ENCODE assay signal across 18 cellular contexts in genomic region chr4:39818646-39819045, GRCh38.
DNase-seq lines count a peak whose midpoint lies in the region; ATAC-seq and TF ChIP-seq lines count a peak whose summit lies in the region.
"Had no signal": no experiment of that assay in that cellular context is flagged by ENCODE, and none has a peak within 500 bp of the region (broad histone marks: within the 10 kb centered on the region; RNA-seq: fewer than 3 reads in every experiment).

No MANE protein-coding gene starts in this region.

- no peak overlapping the region for H2BK12ac ChIP-seq in H9 (ENCODE audit: insufficient read length, low read depth, low read length)

- ATAC-seq in activated CD4-positive, alpha-beta T cell treated with anti-CD3 and anti-CD28 coated beads for 36 hours = no peak
- ATAC-seq in activated B cell treated with CpG ODN at 0.5 μM for 24 hours (ENCODE audit: low read depth) = no peak

- H3K36me3 Mint-ChIP-seq in activated CD4-positive, alpha-beta T cell treated with anti-CD3 and anti-CD28 coated beads for 36 hours (ENCODE audit: low read depth) = peaks cover 10% of the 10 kb centered on the region
- H3K36me3 Mint-ChIP-seq in H9 (ENCODE audit: insufficient read depth in 1 of 3, low read depth in 3 of 3) (peaks cover 8 to 14% (median 10%) of the 10 kb centered on the region in 3 experiments; a peak in 5 of 7 replicates), activated B cell treated with CpG ODN at 0.5 μM for 24 hours (ENCODE audit: low read depth) (peaks cover 15% of the 10 kb centered on the region), mesothelial cell of epicardium (peaks cover 7% of the 10 kb centered on the region)

- no peak for DNase-seq in activated CD4-positive, alpha-beta T cell treated with anti-CD3 and anti-CD28 coated beads for 36 hours
- no peak for DNase-seq in activated CD4-positive, alpha-beta T cell treated with anti-CD3 and anti-CD28 coated beads for 48 hours
- DNase-seq in H9 = no peak
- no peak for DNase-seq in activated B cell treated with CpG ODN at 0.5 μM for 24 hours
- no peak for DNase-seq in mesothelial cell of epicardium (ENCODE audit: low spot score in 2 of 2, unreplicated experiment in 2 of 2)
- DNase-seq in caudate nucleus (lab: John Stamatoyannopoulos, UW) = no peak
- DNase-seq in NAMALWA (ENCODE audit: low spot score) = no peak
- no peak for DNase-seq in NCI-H1092 (lab: John Stamatoyannopoulos, UW)
- DNase-seq: AML-193; Caco-2; CD4-positive, alpha-beta T cell; DMS153; DMS79; GDM1 had no signal

- no peak overlapping the region for H2BK15ac ChIP-seq in H9 (ENCODE audit: low read depth, low read length)

- H3K27ac ChIP-seq in H9 (ENCODE audit: insufficient read length, low read depth, low read length) (no peak overlapping the region), caudate nucleus (ENCODE audit: low read depth, low read length) (no peak overlapping the region)
- H3K27ac ChIP-seq: 22Rv1, C4-2B had no signal

- no peak overlapping the region for H3K23ac ChIP-seq in H9 (ENCODE audit: insufficient read length, low read depth, low read length)

- no peak overlapping the region for H3K4me2 ChIP-seq in H9 (ENCODE audit: insufficient read depth, insufficient read length, low read length)
- H3K4me2 ChIP-seq: A549 had no signal

- POLR2A ChIA-PET in activated CD4-positive, alpha-beta T cell treated with anti-CD3 and anti-CD28 coated beads for 36 hours (lab: Charles Lee) = interaction anchor here (0.6 to 0.7 kb wide), 2 partner anchors 51 to 262 kb away, joined by 5 to 6 read pairs; no protein-coding TSS in a partner anchor
- POLR2A ChIA-PET in activated B cell treated with CpG ODN at 0.5 μM for 24 hours (lab: Charles Lee) = interaction anchor here (0.6 kb wide), 1 partner anchor 175 kb away, joined by 3 read pairs; no protein-coding TSS in a partner anchor

- H2AK5ac ChIP-seq in H9 (ENCODE audit: insufficient read length, low read length) = no peak overlapping the region

- H4K91ac ChIP-seq in H9 (ENCODE audit: insufficient read length, low read depth, low read length) = no peak overlapping the region

- intact Hi-C loops in activated CD4-positive, alpha-beta T cell treated with anti-CD3 and anti-CD28 coated beads for 36 hours (cut with DNase I, micrococcal nuclease) = loop anchor here in 1 of 2 experiments (10.0 kb wide), 1 partner anchor 124 kb away; the partner anchor contains the start of gene UBE2K
- intact Hi-C loops in activated B cell treated with CpG ODN at 0.5 μM for 24 hours (cut with micrococcal nuclease) = no loop called here

- H3K27me3 Mint-ChIP-seq in activated CD4-positive, alpha-beta T cell treated with anti-CD3 and anti-CD28 coated beads for 36 hours = no peaks in the 10 kb centered on the region
- H3K27me3 Mint-ChIP-seq in H9 (ENCODE audit: low read depth) (no peaks in the 10 kb centered on the region), activated B cell treated with CpG ODN at 0.5 μM for 24 hours (no peaks in the 10 kb centered on the region), mesothelial cell of epicardium (ENCODE audit: low read depth) (no peaks in the 10 kb centered on the region)
- H3K27me3 Mint-ChIP-seq: CD4-positive, alpha-beta T cell had no signal

- CTCF ChIA-PET in activated CD4-positive, alpha-beta T cell treated with anti-CD3 and anti-CD28 coated beads for 36 hours (lab: Charles Lee) = interaction anchor here (0.7 to 1.2 kb wide), 4 partner anchors 28 to 355 kb away, joined by 3 to 5 read pairs (median 3); no protein-coding TSS in a partner anchor
- CTCF ChIA-PET in activated B cell treated with CpG ODN at 0.5 μM for 24 hours (lab: Charles Lee) = no interaction called here

- H3K14ac ChIP-seq in H9 (ENCODE audit: insufficient read depth, low read length) = no peak overlapping the region

- H3K4me3 Mint-ChIP-seq in activated CD4-positive, alpha-beta T cell treated with anti-CD3 and anti-CD28 coated beads for 36 hours = no peak overlapping the region
- no peak overlapping the region for H3K4me3 Mint-ChIP-seq in H9
- H3K4me3 Mint-ChIP-seq in activated B cell treated with CpG ODN at 0.5 μM for 24 hours = no peak overlapping the region
- H3K4me3 Mint-ChIP-seq in mesothelial cell of epicardium = no peak overlapping the region
- H3K4me3 Mint-ChIP-seq: CD4-positive, alpha-beta T cell had no signal

- no peaks in the 10 kb centered on the region; the same call in 1 of the 2 replicates for H3K4me1 ChIP-seq in H9 (ENCODE audit: insufficient read depth, low read length)
- H3K4me1 ChIP-seq: Caco-2 had no signal

- no peaks in the 10 kb centered on the region for H3K23me2 ChIP-seq in H9 (ENCODE audit: insufficient read length, low read depth, low read length, poor library complexity, severe bottlenecking)

- H4K20me1 ChIP-seq in H9 (ENCODE audit: control insufficient read depth, insufficient read depth, insufficient read length) = no peaks in the 10 kb centered on the region

- no peak overlapping the region for H2AFZ ChIP-seq in H9 (ENCODE audit: low read length)

- no peaks in the 10 kb centered on the region for H3K4me1 Mint-ChIP-seq in activated CD4-positive, alpha-beta T cell treated with anti-CD3 and anti-CD28 coated beads for 36 hours
- peaks cover 10 to 15% of the 10 kb centered on the region in 2 experiments for H3K4me1 Mint-ChIP-seq in H9
- H3K4me1 Mint-ChIP-seq in activated B cell treated with CpG ODN at 0.5 μM for 24 hours = no peaks in the 10 kb centered on the region
- H3K4me1 Mint-ChIP-seq in mesothelial cell of epicardium = peaks cover 10% of the 10 kb centered on the region

- H2BK5ac ChIP-seq in H9 (ENCODE audit: insufficient read length, low read length) = no peak overlapping the region

- no peak for TF ChIP-seq CTCF in H9 (conservative IDR thresholded peaks at IDR 0.05)
- no peak for TF ChIP-seq CTCF in activated B cell treated with CpG ODN at 0.5 μM for 24 hours (IDR thresholded peaks at IDR 0.05)
- no peak for TF ChIP-seq CTCF in mesothelial cell of epicardium (IDR thresholded peaks at IDR 0.05; ENCODE audit: unreplicated experiment)

- no peak overlapping the region for H3K9ac ChIP-seq in H9 (ENCODE audit: extremely low read depth, insufficient read length, low read length)

- H3K27ac Mint-ChIP-seq in activated CD4-positive, alpha-beta T cell treated with anti-CD3 and anti-CD28 coated beads for 36 hours = peak overlapping the region; percentile 8
- H3K27ac Mint-ChIP-seq in H9 = peak overlapping the region in 2 of 3 experiments; percentile 21 to 84; a peak in 4 of 7 replicates
- H3K27ac Mint-ChIP-seq in activated B cell treated with CpG ODN at 0.5 μM for 24 hours = peak overlapping the region; percentile 7
- peak overlapping the region; percentile 30 for H3K27ac Mint-ChIP-seq in mesothelial cell of epicardium
- H3K27ac Mint-ChIP-seq: CD4-positive, alpha-beta T cell had no signal

- H3K56ac ChIP-seq in H9 (ENCODE audit: insufficient read length, low read depth, low read length) = no peak overlapping the region

- no peak overlapping the region for H4K5ac ChIP-seq in H9 (ENCODE audit: insufficient read length, low read depth, low read length)

- H2BK20ac ChIP-seq in H9 (ENCODE audit: low read depth, low read length, poor library complexity, severe bottlenecking) = no peak overlapping the region

- no peak overlapping the region for H2BK120ac ChIP-seq in H9 (ENCODE audit: low read depth, low read length, poor library complexity, severe bottlenecking)

- H3K18ac ChIP-seq in H9 (ENCODE audit: insufficient read length, low read depth, low read length) = no peak overlapping the region

- H4K8ac ChIP-seq in H9 (replicated peaks; ENCODE audit: insufficient read length, low read depth, low read length) = no peak overlapping the region

- H3K79me2 ChIP-seq in H9 (ENCODE audit: insufficient read depth, low read length) = no peaks in the 10 kb centered on the region

- no peak overlapping the region for H3T11ph ChIP-seq in H9 (ENCODE audit: low read length)

- H3K27me3 ChIP-seq in H9 (ENCODE audit: insufficient read depth, low read length) = no peaks in the 10 kb centered on the region

- H3K4ac ChIP-seq in H9 (ENCODE audit: low read depth, low read length) = no peak overlapping the region

- no CpG with 5 or more reads among the region's 5 CpGs for WGBS in H9 (ENCODE audit: extremely low coverage, insufficient read length, low lambda C conversion rate)

- no peaks in the 10 kb centered on the region for H3K79me1 ChIP-seq in H9 (ENCODE audit: insufficient read depth, low read depth, low read length, poor library complexity, severe bottlenecking)

- H3K9me3 ChIP-seq in H9 (ENCODE audit: control insufficient read depth, low read depth, low read length) = no peaks in the 10 kb centered on the region
- H3K9me3 ChIP-seq: A549, Caco-2, HAP-1 had no signal

- no peaks in the 10 kb centered on the region for H3K9me3 Mint-ChIP-seq in activated CD4-positive, alpha-beta T cell treated with anti-CD3 and anti-CD28 coated beads for 36 hours (ENCODE audit: low read depth)
- H3K9me3 Mint-ChIP-seq in H9 = peaks cover 4 to 11% of the 10 kb centered on the region in 2 experiments; a peak in 3 of 5 replicates
- no peaks in the 10 kb centered on the region for H3K9me3 Mint-ChIP-seq in activated B cell treated with CpG ODN at 0.5 μM for 24 hours
- no peaks in the 10 kb centered on the region for H3K9me3 Mint-ChIP-seq in mesothelial cell of epicardium
- H3K9me3 Mint-ChIP-seq: CD4-positive, alpha-beta T cell had no signal
